ENCODE assay signal across 15 cellular contexts in the genomic region with DNA sequence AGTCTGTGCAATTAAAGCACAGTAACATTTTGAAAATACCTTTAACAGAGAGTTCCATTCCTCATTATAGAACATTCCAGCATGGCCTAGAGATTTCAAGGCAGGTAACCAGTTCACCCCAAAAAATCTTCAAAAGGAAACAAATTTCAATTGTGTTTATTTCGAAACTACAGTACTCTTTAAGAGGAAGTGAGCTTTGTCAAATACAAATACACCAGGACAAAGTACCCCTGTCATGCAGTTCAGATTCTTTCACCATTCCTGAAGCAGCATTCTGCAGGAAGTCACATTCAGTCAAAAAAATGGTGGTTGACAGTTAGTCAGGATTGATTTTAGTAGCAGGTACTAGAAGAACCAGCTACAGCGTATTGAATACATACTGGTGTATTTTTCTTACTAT.
"Had no signal": no experiment of that assay in that cellular context is flagged by ENCODE, and none has a peak within 500 bp of the region (broad histone marks: within the 10 kb centered on the region; RNA-seq: fewer than 3 reads in every experiment).

No MANE protein-coding gene starts in this region.

- H3K27ac Mint-ChIP-seq: activated naive CD4-positive, alpha-beta T cell treated with anti-CD3 and anti-CD28 coated beads, Interleukin-2, amount 50 U/mL, for 24 hours; mesothelial cell of epicardium; naive thymus-derived CD8-positive, alpha-beta T cell; neural progenitor cell; WTC11 had no signal

- ATAC-seq: body of pancreas; foreskin keratinocyte; left lung; naive thymus-derived CD8-positive, alpha-beta T cell; stimulated activated naive CD8-positive, alpha-beta T cell treated with anti-CD3 and anti-CD28 coated beads, Interleukin-15, Interleukin-2, amounts not matched to agents 100 U/mL and 50 U/mL, for 24 hours; upper lobe of right lung; WTC11 had no signal

- DNase-seq: activated gamma-delta T cell treated with Interleukin-2 at 50 U/mL for 16 hours; activated T-cell treated with anti-CD3 and anti-CD28 coated beads, Interleukin-2, amount 50 U/mL, for 1 hour; anterior cingulate cortex; body of pancreas; cortex of kidney; foreskin keratinocyte; left lung; naive thymus-derived CD8-positive, alpha-beta T cell; stimulated activated CD4-positive, alpha-beta T cell treated with anti-CD3 and anti-CD28 coated beads, Interleukin-2, amount 100 ng/mL, for 48 hours; stimulated activated naive CD8-positive, alpha-beta T cell treated with anti-CD3 and anti-CD28 coated beads, Interleukin-15, Interleukin-2, amounts not matched to agents 100 U/mL and 50 U/mL, for 24 hours; upper lobe of right lung had no signal

- H3K9me3 Mint-ChIP-seq: activated naive CD4-positive, alpha-beta T cell treated with anti-CD3 and anti-CD28 coated beads, Interleukin-2, amount 50 U/mL, for 24 hours; neural progenitor cell had no signal

- H3K36me3 Mint-ChIP-seq: activated naive CD4-positive, alpha-beta T cell treated with anti-CD3 and anti-CD28 coated beads, Interleukin-2, amount 50 U/mL, for 24 hours; mesothelial cell of epicardium; naive thymus-derived CD8-positive, alpha-beta T cell; neural progenitor cell; WTC11 had no signal

- H3K4me3 Mint-ChIP-seq: activated naive CD4-positive, alpha-beta T cell treated with anti-CD3 and anti-CD28 coated beads, Interleukin-2, amount 50 U/mL, for 24 hours; mesothelial cell of epicardium; naive thymus-derived CD8-positive, alpha-beta T cell; neural progenitor cell; WTC11 had no signal

- H3K4me1 Mint-ChIP-seq: activated naive CD4-positive, alpha-beta T cell treated with anti-CD3 and anti-CD28 coated beads, Interleukin-2, amount 50 U/mL, for 24 hours; WTC11 had no signal
